In the genomic region with DNA sequence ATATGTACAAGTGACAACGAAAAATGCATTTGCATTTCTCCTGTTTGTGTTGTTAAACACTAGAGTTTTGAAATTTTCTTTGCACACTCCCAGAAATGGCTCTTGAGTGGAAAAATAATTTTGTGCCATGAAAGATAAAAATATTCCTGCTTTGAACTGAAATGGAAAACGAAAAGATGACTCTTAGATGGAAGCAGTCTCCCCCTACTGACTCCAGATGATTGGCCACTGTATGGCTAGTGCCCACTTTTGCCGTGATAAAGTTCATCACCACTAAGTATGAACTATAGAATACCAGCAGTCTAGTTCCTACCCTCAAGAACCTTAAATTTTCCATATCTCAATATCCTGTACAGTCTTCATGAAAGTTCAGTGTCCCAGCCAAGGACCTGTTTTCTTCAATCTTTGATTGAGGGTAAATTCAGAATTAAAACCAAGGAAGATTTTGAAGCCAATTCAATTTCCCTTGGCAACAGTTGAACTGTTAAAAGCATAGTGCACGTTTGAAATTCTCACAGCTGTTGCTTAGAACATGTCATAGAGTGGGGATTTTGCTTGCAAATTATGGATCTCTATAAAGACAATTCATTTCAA, we compare ENCODE assay signal across 8 cellular contexts. TPM values are rescaled to one million over a fixed set of nuclear protein-coding genes. Genes with fewer than 3 reads are reported as not detected.
A peak's percentile ranks its signal among the peaks of the same experiment; 100 is the strongest.
DNase-seq lines count a peak whose midpoint lies in the region; ATAC-seq, FAIRE-seq and TF ChIP-seq lines count a peak whose summit lies in the region.

No MANE protein-coding gene starts in this region.

- CTCF ChIA-PET in CD8-positive, alpha-beta T cell (lab: Charles Lee): no interaction called here

- FAIRE-seq in HTR-8/SVneo (lab: Jason Lieb, UNC) (peak; percentile 99), kidney (lab: Jason Lieb, UNC) (no peak), small intestine (lab: Jason Lieb, UNC) (no peak)

- no peak for ATAC-seq in CD8-positive, alpha-beta T cell
- ATAC-seq in activated naive CD4-positive, alpha-beta T cell treated with anti-CD3 and anti-CD28 coated beads, Interleukin-2, amount 50 U/mL, for 72 hours: no peak

- TF ChIP-seq CTCF in CD8-positive, alpha-beta T cell (IDR thresholded peaks at IDR 0.05): no peak
- peak; percentile 18 for TF ChIP-seq CTCF in kidney (IDR thresholded peaks at IDR 0.05; ENCODE audit: borderline replicate concordance, extremely low read depth, insufficient read depth)

- intact Hi-C loops in CD8-positive, alpha-beta T cell (cut with DNase I, micrococcal nuclease): loop anchor here (5.0 to 10.0 kb wide), 8 partner anchors 67 to 1558 kb away; a partner anchor contains a TSS
- intact Hi-C loops in kidney (cut with DNase I): loop anchor here (10.0 kb wide), 1 partner anchor 160 kb away; no protein-coding TSS in a partner anchor

- no peak overlapping the region for H3K27ac Mint-ChIP-seq in CD8-positive, alpha-beta T cell
- no peak overlapping the region for H3K27ac Mint-ChIP-seq in activated naive CD8-positive, alpha-beta T cell
- no peak overlapping the region for H3K27ac Mint-ChIP-seq in activated naive CD4-positive, alpha-beta T cell treated with anti-CD3 and anti-CD28 coated beads, Interleukin-2, amount 50 U/mL, for 72 hours

- no peaks in the 10 kb centered on the region for H3K27me3 ChIP-seq in CD8-positive, alpha-beta T cell (ENCODE audit: insufficient read depth, low read length)
- H3K27me3 ChIP-seq in small intestine (ENCODE audit: control insufficient read depth in 2 of 2, insufficient read depth in 2 of 2, low read length in 2 of 2): no peaks in the 10 kb centered on the region

- no peaks in the 10 kb centered on the region for H3K27me3 Mint-ChIP-seq in CD8-positive, alpha-beta T cell (ENCODE audit: low read depth)
- no peaks in the 10 kb centered on the region for H3K27me3 Mint-ChIP-seq in activated naive CD8-positive, alpha-beta T cell

- H3K4me3 Mint-ChIP-seq in CD8-positive, alpha-beta T cell: peak overlapping the region; percentile 98
- peak overlapping the region; percentile 97 for H3K4me3 Mint-ChIP-seq in activated naive CD8-positive, alpha-beta T cell

- 26 to 36% (median 27%) methylated on average over 4 of the region's 4 CpGs for WGBS in small intestine, 3 donors

- peaks cover 25% of the 10 kb centered on the region for H3K4me1 Mint-ChIP-seq in CD8-positive, alpha-beta T cell (ENCODE audit: low read depth)
- peaks cover 29% of the 10 kb centered on the region for H3K4me1 Mint-ChIP-seq in activated naive CD8-positive, alpha-beta T cell (ENCODE audit: low read depth)

- no peak overlapping the region for H3K4me3 ChIP-seq in CD8-positive, alpha-beta T cell (ENCODE audit: low read depth, low read length)
- H3K4me3 ChIP-seq in kidney (ENCODE audit: low read length in 2 of 2) (peak overlapping the region; percentile 85 to 93), small intestine (ENCODE audit: low read depth in 1 of 2, low read length in 2 of 2) (no peak overlapping the region)

- H3K9me3 ChIP-seq in CD8-positive, alpha-beta T cell (ENCODE audit: low read length): no peaks in the 10 kb centered on the region
- no peaks in the 10 kb centered on the region for H3K9me3 ChIP-seq in kidney (ENCODE audit: control insufficient read depth in 1 of 2, low read length in 2 of 2)
- no peaks in the 10 kb centered on the region for H3K9me3 ChIP-seq in small intestine (ENCODE audit: control insufficient read depth, low read depth)

- H3K9me3 Mint-ChIP-seq in CD8-positive, alpha-beta T cell: no peaks in the 10 kb centered on the region
- no peaks in the 10 kb centered on the region for H3K9me3 Mint-ChIP-seq in activated naive CD8-positive, alpha-beta T cell (ENCODE audit: low read depth)
- H3K9me3 Mint-ChIP-seq in activated naive CD4-positive, alpha-beta T cell treated with anti-CD3 and anti-CD28 coated beads, Interleukin-2, amount 50 U/mL, for 72 hours: no peaks in the 10 kb centered on the region

- DNase-seq in CD8-positive, alpha-beta T cell: no peak
- peak; percentile 87 for DNase-seq in HTR-8/SVneo (ENCODE audit: insufficient read length, low spot score)
- no peak for DNase-seq in kidney
- DNase-seq in small intestine: no peak
- no peak for DNase-seq in NCI-H1436 (lab: John Stamatoyannopoulos, UW)
- no peak for DNase-seq in NCI-H2171 treated with DMSO at 0.1 percent for 48 hours (lab: John Stamatoyannopoulos, UW)
- no peak for DNase-seq in activated naive CD4-positive, alpha-beta T cell treated with anti-CD3 and anti-CD28 coated beads, Interleukin-2, amount 50 U/mL, for 72 hours (ENCODE audit: low spot score in 2 of 2)

- peaks cover 13% of the 10 kb centered on the region for H3K36me3 Mint-ChIP-seq in CD8-positive, alpha-beta T cell
- peaks cover 5% of the 10 kb centered on the region for H3K36me3 Mint-ChIP-seq in activated naive CD8-positive, alpha-beta T cell
- peaks cover under 1 to 13% of the 10 kb centered on the region in 2 donors for H3K36me3 Mint-ChIP-seq in activated naive CD4-positive, alpha-beta T cell treated with anti-CD3 and anti-CD28 coated beads, Interleukin-2, amount 50 U/mL, for 72 hours

- H3K36me3 ChIP-seq in CD8-positive, alpha-beta T cell (ENCODE audit: insufficient read depth, low read length): no peaks in the 10 kb centered on the region
- H3K36me3 ChIP-seq in kidney (ENCODE audit: control insufficient read depth in 1 of 2, insufficient read depth in 2 of 2, low read length in 2 of 2): no peaks in the 10 kb centered on the region
- no peaks in the 10 kb centered on the region for H3K36me3 ChIP-seq in small intestine (ENCODE audit: control insufficient read depth in 2 of 2, insufficient read depth in 2 of 2, low read length in 2 of 2)

- H3K4me1 ChIP-seq in CD8-positive, alpha-beta T cell (ENCODE audit: insufficient read depth, low read length): peaks cover 17% of the 10 kb centered on the region
- H3K4me1 ChIP-seq in kidney (ENCODE audit: control insufficient read depth in 1 of 2, insufficient read depth in 1 of 2, low read depth in 1 of 2, low read length in 2 of 2) (peaks cover 0 to 7% of the 10 kb centered on the region in 2 donors), small intestine (ENCODE audit: control insufficient read depth in 2 of 2, insufficient read depth in 1 of 2, low read depth in 1 of 2, low read length in 1 of 2) (peaks cover 0 to 2% of the 10 kb centered on the region in 2 donors)

- H3K27ac ChIP-seq in CD8-positive, alpha-beta T cell (ENCODE audit: low read depth, low read length): no peak overlapping the region
- H3K27ac ChIP-seq in kidney (ENCODE audit: low read depth in 2 of 2, low read length in 2 of 2) (no peak overlapping the region), small intestine (ENCODE audit: low read depth in 1 of 2, low read length in 1 of 2) (no peak overlapping the region)

- H3K9ac ChIP-seq in kidney (ENCODE audit: low read length in 2 of 2): peak overlapping the region in 1 of 2 donors; percentile 19

- POLR2A ChIA-PET in CD8-positive, alpha-beta T cell (lab: Charles Lee): no interaction called here

RNA-seq across cellular contexts. Expression of a gene that starts 1.6 kb away (rescaled TPM):
- total RNA-seq in CD8-positive, alpha-beta T cell: 10 to 100 TPM; 33.5 to 35.9 TPM
- 46.5 TPM for total RNA-seq in kidney
- polyA plus RNA-seq in kidney (ENCODE audit: insufficient read depth, low read depth, low replicate concordance) (9.7 TPM), small intestine (10 to 100 TPM in 1 of 3 donors, 1 to 10 TPM in 2; 6.8 to 10.4 (median 6.9) TPM)
- total RNA-seq in activated naive CD4-positive, alpha-beta T cell treated with anti-CD3 and anti-CD28 coated beads, Interleukin-2, amount 50 U/mL, for 72 hours: 10 to 100 TPM; 31.2 to 40.3 TPM

Comparison
In these comparisons a context has a peak if more than half of its experiments do, and no peak if none do; other contexts are left out.
1. H3K4me3 ChIP-seq: peak in kidney (2 of 2); none in CD8-positive, alpha-beta T cell (single experiment) and small intestine (0 of 2).